ENCODE assay signal across 1 cellular context in genomic region chr6:139981066-139981624, GRCh38.
TF ChIP-seq lines count a peak whose summit lies in the region.

No MANE protein-coding gene starts in this region.

TF ChIP-seq in GM23338, 12 proteins besides CTCF, POLR2A, EP300 and RAD21 (continued from another document):
- TF ChIP-seq, protein P1, sequence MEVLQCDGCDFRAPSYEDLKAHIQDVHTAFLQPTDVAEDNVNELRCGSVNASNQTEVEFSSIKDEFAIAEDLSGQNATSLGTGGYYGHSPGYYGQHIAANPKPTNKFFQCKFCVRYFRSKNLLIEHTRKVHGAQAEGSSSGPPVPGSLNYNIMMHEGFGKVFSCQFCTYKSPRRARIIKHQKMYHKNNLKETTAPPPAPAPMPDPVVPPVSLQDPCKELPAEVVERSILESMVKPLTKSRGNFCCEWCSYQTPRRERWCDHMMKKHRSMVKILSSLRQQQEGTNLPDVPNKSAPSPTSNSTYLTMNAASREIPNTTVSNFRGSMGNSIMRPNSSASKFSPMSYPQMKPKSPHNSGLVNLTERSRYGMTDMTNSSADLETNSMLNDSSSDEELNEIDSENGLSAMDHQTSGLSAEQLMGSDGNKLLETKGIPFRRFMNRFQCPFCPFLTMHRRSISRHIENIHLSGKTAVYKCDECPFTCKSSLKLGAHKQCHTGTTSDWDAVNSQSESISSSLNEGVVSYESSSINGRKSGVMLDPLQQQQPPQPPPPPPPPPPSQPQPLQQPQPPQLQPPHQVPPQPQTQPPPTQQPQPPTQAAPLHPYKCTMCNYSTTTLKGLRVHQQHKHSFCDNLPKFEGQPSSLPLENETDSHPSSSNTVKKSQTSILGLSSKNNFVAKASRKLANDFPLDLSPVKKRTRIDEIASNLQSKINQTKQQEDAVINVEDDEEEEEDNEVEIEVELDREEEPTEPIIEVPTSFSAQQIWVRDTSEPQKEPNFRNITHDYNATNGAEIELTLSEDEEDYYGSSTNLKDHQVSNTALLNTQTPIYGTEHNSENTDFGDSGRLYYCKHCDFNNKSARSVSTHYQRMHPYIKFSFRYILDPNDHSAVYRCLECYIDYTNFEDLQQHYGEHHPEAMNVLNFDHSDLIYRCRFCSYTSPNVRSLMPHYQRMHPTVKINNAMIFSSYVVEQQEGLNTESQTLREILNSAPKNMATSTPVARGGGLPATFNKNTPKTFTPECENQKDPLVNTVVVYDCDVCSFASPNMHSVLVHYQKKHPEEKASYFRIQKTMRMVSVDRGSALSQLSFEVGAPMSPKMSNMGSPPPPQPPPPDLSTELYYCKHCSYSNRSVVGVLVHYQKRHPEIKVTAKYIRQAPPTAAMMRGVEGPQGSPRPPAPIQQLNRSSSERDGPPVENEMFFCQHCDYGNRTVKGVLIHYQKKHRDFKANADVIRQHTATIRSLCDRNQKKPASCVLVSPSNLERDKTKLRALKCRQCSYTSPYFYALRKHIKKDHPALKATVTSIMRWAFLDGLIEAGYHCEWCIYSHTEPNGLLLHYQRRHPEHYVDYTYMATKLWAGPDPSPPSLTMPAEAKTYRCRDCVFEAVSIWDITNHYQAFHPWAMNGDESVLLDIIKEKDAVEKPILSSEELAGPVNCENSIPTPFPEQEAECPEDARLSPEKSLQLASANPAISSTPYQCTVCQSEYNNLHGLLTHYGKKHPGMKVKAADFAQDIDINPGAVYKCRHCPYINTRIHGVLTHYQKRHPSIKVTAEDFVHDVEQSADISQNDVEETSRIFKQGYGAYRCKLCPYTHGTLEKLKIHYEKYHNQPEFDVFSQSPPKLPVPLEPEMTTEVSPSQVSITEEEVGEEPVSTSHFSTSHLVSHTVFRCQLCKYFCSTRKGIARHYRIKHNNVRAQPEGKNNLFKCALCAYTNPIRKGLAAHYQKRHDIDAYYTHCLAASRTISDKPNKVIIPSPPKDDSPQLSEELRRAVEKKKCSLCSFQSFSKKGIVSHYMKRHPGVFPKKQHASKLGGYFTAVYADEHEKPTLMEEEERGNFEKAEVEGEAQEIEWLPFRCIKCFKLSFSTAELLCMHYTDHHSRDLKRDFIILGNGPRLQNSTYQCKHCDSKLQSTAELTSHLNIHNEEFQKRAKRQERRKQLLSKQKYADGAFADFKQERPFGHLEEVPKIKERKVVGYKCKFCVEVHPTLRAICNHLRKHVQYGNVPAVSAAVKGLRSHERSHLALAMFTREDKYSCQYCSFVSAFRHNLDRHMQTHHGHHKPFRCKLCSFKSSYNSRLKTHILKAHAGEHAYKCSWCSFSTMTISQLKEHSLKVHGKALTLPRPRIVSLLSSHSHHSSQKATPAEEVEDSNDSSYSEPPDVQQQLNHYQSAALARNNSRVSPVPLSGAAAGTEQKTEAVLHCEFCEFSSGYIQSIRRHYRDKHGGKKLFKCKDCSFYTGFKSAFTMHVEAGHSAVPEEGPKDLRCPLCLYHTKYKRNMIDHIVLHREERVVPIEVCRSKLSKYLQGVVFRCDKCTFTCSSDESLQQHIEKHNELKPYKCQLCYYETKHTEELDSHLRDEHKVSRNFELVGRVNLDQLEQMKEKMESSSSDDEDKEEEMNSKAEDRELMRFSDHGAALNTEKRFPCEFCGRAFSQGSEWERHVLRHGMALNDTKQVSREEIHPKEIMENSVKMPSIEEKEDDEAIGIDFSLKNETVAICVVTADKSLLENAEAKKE (CRISPR knock-in tag; IDR thresholded peaks at IDR 0.05) = no peak
- TF ChIP-seq EZH2 (IDR thresholded peaks at IDR 0.05; ENCODE audit: low read depth, unreplicated experiment) (no peak), ZNF114 (CRISPR knock-in tag; IDR thresholded peaks at IDR 0.05) (no peak), REST (IDR thresholded peaks at IDR 0.05; ENCODE audit: unreplicated experiment) (no peak)
